Comparison of ENCODE assay signal across 8 cellular contexts in the genomic region with DNA sequence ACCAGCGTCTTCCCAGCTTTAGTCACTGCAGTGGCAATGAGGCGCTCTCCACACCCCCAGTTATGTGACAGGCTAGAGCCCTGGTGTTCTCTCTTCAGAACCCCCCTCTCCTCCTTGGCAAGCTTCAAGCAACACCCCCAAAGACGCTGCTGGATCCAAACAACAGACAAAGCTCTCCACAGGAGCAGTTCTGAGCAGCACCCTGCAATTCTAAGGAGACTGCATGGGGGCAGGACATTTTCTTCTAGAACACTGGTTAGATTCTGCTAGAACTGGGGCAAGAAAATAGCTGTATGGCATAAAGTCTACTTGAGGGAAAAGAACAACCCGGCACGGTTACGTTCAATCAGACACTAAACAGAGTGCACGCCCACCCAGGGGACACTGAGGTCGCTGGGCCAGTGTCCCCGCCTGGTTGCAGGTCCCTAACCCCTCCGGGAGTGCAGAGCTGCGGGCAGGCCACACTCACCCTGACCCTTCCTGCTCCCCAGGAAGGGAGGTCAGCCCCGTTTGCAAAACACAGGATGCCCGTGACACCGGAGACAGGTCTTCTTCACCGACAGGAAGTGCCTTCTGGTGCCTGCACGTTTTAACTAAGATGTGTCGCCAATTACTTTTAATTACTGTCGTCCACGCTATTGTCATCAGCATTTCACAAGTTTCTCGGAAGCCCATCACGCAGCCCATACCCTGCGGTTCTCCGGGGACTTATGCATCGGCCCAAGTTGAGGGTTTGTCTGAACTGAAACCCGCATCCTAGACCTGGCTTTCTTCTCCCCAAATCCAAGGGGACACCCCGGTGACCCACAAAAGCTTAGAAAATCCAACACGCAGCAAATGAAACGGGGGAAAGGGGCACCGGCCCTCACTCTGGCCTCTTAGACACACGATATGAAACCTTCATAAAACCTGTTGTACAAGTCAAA. TPM values are rescaled to one million over a fixed set of nuclear protein-coding genes. Genes with fewer than 3 reads are reported as not detected.
DNase-seq lines count a peak whose midpoint lies in the region; ATAC-seq and TF ChIP-seq lines count a peak whose summit lies in the region.

No MANE protein-coding gene starts in this region.

- H4K20me1 ChIP-seq in Karpas-422 (ENCODE audit: insufficient read depth, low read depth, low read length) = no peaks in the 10 kb centered on the region

- H3K4me3 ChIP-seq in Karpas-422 (ENCODE audit: low read length) = no peak overlapping the region

- H3K4me3 Mint-ChIP-seq in progenitor cell of endocrine pancreas (ENCODE audit: low read depth) = peak overlapping the region; percentile 59

- H3K36me3 ChIP-seq in Karpas-422 (ENCODE audit: insufficient read depth, low read length) = no peaks in the 10 kb centered on the region

- no peaks in the 10 kb centered on the region for H3K79me2 ChIP-seq in Karpas-422 (ENCODE audit: low read length)

- ATAC-seq in esophagus mucosa (peak; percentile 18), GM21825 (IDR thresholded peaks at IDR 0.05; ENCODE audit: unreplicated experiment) (no peak)

- TF ChIP-seq CTCF in progenitor cell of endocrine pancreas (IDR thresholded peaks at IDR 0.05; ENCODE audit: unreplicated experiment) = no peak

- no peaks in the 10 kb centered on the region for H3K36me3 Mint-ChIP-seq in progenitor cell of endocrine pancreas (ENCODE audit: insufficient read depth)

- H3K9me3 ChIP-seq in Karpas-422 (ENCODE audit: low read length) = no peaks in the 10 kb centered on the region

- no peaks in the 10 kb centered on the region for H3K9me2 ChIP-seq in Karpas-422 (replicated peaks; ENCODE audit: insufficient read depth, low read length)

- no peaks in the 10 kb centered on the region for H3K9me3 Mint-ChIP-seq in progenitor cell of endocrine pancreas (ENCODE audit: low read depth)

- no peak overlapping the region for H3K4me2 ChIP-seq in Karpas-422 (ENCODE audit: low read depth, low read length, poor library complexity, severe bottlenecking)

- H2AFZ ChIP-seq in Karpas-422 (ENCODE audit: low read length) = no peak overlapping the region

- H3K9ac ChIP-seq in Karpas-422 (ENCODE audit: low read length) = no peak overlapping the region

- H3K27ac Mint-ChIP-seq in progenitor cell of endocrine pancreas = no peak overlapping the region

- H3K27ac ChIP-seq in Karpas-422 (ENCODE audit: low read length) = no peak overlapping the region

- in situ Hi-C loops in G401 (cut with HindIII; ENCODE audit: low sequenced_read_pairs) = no loop called here

- DNase-seq in G401 (ENCODE audit: low spot score) (peak; percentile 14), progenitor cell of endocrine pancreas (ENCODE audit: low spot score, unreplicated experiment) (no peak), KG1 (lab: John Stamatoyannopoulos, UW) (no peak), Karpas-422 (no peak), DMS53 treated with DMSO at 0.1 percent for 48 hours (lab: John Stamatoyannopoulos, UW; ENCODE audit: unreplicated experiment) (no peak)
- peak; percentile 34 for DNase-seq in activated CD4-positive, CD25-positive, alpha-beta regulatory T cell treated with anti-CD3 and anti-CD28 coated beads, Interleukin-2, amount 50 U/mL, for 72 hours

- no peaks in the 10 kb centered on the region for H3K27me3 ChIP-seq in Karpas-422 (ENCODE audit: low read length)

- H3K4me1 ChIP-seq in Karpas-422 (ENCODE audit: low read length) = peaks cover 11% of the 10 kb centered on the region

- peaks cover 54% of the 10 kb centered on the region for H3K27me3 Mint-ChIP-seq in progenitor cell of endocrine pancreas

- peaks cover 3% of the 10 kb centered on the region for H3K4me1 Mint-ChIP-seq in progenitor cell of endocrine pancreas (ENCODE audit: low read depth)

RNA-seq across cellular contexts. Expression of a gene that starts 0.9 kb away (rescaled TPM):
- not detected in 2 replicates for total RNA-seq in G401 (2014; rRNA removed; shearing (Covaris generic))
- total RNA-seq in esophagus mucosa = 369 TPM
- 1.5 and 3.1 TPM in 2 replicates for total RNA-seq in progenitor cell of endocrine pancreas
- total RNA-seq in Karpas-422 (2014; rRNA removed; shearing (Covaris generic); ENCODE audit: low replicate concordance) = not detected in 2 replicates

RNA-seq across cellular contexts. Expression of a gene that starts 38.4 kb away (rescaled TPM):
- not detected in 2 replicates for total RNA-seq in G401 (2014; rRNA removed; shearing (Covaris generic))
- total RNA-seq in esophagus mucosa = 1,565 TPM
- 1.1 and 2.4 TPM in 2 replicates for total RNA-seq in progenitor cell of endocrine pancreas
- not detected in 2 replicates for total RNA-seq in Karpas-422 (2014; rRNA removed; shearing (Covaris generic); ENCODE audit: low replicate concordance)

Comparison
In these comparisons a context has a peak if more than half of its experiments do, and no peak if none do; other contexts are left out.
1. DNase-seq: peak in G401 (single experiment) and activated CD4-positive, CD25-positive, alpha-beta regulatory T cell treated with anti-CD3 and anti-CD28 coated beads, Interleukin-2, amount 50 U/mL, for 72 hours (single experiment); none in progenitor cell of endocrine pancreas (single experiment), KG1 (single experiment), Karpas-422 (single experiment) and DMS53 treated with DMSO at 0.1 percent for 48 hours (single experiment).
2. RNA of a gene that starts 0.9 kb away (total RNA-seq): 369 TPM in esophagus mucosa (single experiment); 1.5 to 3.1 TPM in progenitor cell of endocrine pancreas, not detected in G401 and not detected in Karpas-422; every median in the first group is over 10 times any median in the second.
3. RNA of a gene that starts 38.4 kb away (total RNA-seq): 1,565 TPM in esophagus mucosa (single experiment); 1.1 to 2.4 TPM in progenitor cell of endocrine pancreas, not detected in G401 and not detected in Karpas-422; every median in the first group is over 100 times any median in the second.